10 cellular contexts compared by ENCODE assay signal in genomic region chr22:20552913-20553401, GRCh38. TPM values are rescaled to one million over a fixed set of nuclear protein-coding genes. Genes with fewer than 3 reads are reported as not detected.
DNase-seq lines count a peak whose midpoint lies in the region; ATAC-seq and TF ChIP-seq lines count a peak whose summit lies in the region.
"Had no signal": no experiment of that assay in that cellular context is flagged by ENCODE, and none has a peak within 500 bp of the region (broad histone marks: within the 10 kb centered on the region; RNA-seq: fewer than 3 reads in every experiment).

No MANE protein-coding gene starts in this region.

- no peak for TF ChIP-seq CTCF in Peyer's patch (IDR thresholded peaks at IDR 0.05)

- peak overlapping the region; percentile 73 to 84 (median 80) for H3K27ac ChIP-seq in Peyer's patch
- peak overlapping the region; percentile 98 for H3K27ac ChIP-seq in cingulate gyrus (ENCODE audit: low read depth, low read length)

- H3K4me3 ChIP-seq in Peyer's patch = no peak overlapping the region

- H3K36me3 ChIP-seq in Peyer's patch = peaks cover 0 to 49% (median 0%) of the 10 kb centered on the region in 3 donors

- H3K4me1 ChIP-seq in Peyer's patch = peaks cover 0 to 57% (median 32%) of the 10 kb centered on the region in 4 donors

- H3K27me3 ChIP-seq in Peyer's patch = no peaks in the 10 kb centered on the region

- DNase-seq in Peyer's patch (no peak), left lobe of liver (ENCODE audit: low spot score) (no peak), stromal cell of bone marrow (ENCODE audit: low read depth) (peak; percentile 52), ecto neural progenitor cell (ENCODE audit: low spot score) (no peak), NK-92 (lab: John Stamatoyannopoulos, UW; ENCODE audit: unreplicated experiment) (no peak)
- DNase-seq in stimulated activated CD4-positive, alpha-beta T cell treated with anti-CD3 and anti-CD28 coated beads, Interleukin-1b, Interleukin-23, amount 100 ng/mL, for 48 hours = no peak
- DNase-seq: KBM-7; stimulated activated CD4-positive, alpha-beta T cell treated with anti-CD3 and anti-CD28 coated beads, Interleukin-4, amount 100 ng/mL, for 4 hours had no signal

- ATAC-seq in left lobe of liver (peak; percentile 42), HG03045 (IDR thresholded peaks at IDR 0.05; ENCODE audit: unreplicated experiment) (no peak)

- no peaks in the 10 kb centered on the region for H3K9me3 ChIP-seq in Peyer's patch

- TF ChIP-seq POLR2A in Peyer's patch (IDR thresholded peaks at IDR 0.05) = no peak

RNA-seq across cellular contexts. Expression of gene MED15, which starts 45.5 kb away (rescaled TPM):
- 100 to 1,000 TPM; 115 to 215 (median 161) TPM for total RNA-seq in Peyer's patch
- 26.2 TPM for total RNA-seq in left lobe of liver

RNA-seq across cellular contexts. Expression of gene KLHL22, which starts 57.4 kb away (rescaled TPM):
- total RNA-seq in Peyer's patch (10 to 100 TPM; 12.6 to 23.9 (median 19.2) TPM), left lobe of liver (13.3 TPM)
